1 cellular context compared by ENCODE assay signal in the genomic region with DNA sequence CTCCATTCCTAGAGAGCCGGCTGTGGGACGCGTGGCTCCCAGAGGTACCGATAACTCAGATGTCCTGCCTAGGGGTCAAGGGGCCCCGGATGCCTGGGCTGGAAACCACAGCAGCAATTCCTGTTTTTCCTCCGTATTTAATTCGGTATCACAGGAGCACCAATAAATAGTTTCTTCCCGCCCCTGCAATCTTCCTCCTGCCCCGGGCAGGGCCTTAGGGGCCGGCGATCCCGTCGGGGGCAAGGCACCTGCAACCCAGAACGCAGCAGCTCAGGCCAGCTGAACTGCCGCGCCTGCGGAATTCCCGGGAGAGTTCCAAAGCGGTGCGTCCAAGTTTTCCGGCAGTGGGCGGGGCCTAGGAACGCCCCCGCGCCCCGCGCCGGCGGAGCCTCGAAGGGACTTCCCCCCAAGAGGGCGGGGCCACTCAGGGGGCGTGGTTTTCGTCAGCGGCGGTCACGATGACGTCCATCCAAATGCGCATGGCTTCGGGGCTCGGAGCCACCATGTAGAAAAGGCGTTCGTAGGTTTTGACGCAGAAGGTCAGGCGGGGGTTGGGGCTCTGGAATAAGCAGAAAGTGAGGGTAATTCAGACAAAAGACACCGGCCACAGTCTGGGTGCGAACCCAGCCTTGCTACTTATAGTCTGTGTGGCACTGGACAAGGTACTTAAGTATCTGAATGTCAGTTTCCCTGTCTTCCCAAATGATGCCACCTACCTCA.
TF ChIP-seq lines count a peak whose summit lies in the region.

No MANE protein-coding gene starts in this region.

TF ChIP-seq in HCT116, 20 proteins besides CTCF, POLR2A, EP300 and RAD21 (continued from another document):
- TF ChIP-seq ELF1 (IDR thresholded peaks at IDR 0.05; ENCODE audit: borderline replicate concordance, low read depth) (no peak), POLR2AphosphoS5 (IDR thresholded peaks at IDR 0.05; ENCODE audit: low read depth, low read length) (peak; percentile 76), EZH2phosphoT487 (IDR thresholded peaks at IDR 0.05; ENCODE audit: borderline replicate concordance) (no peak), CBX3 (IDR thresholded peaks at IDR 0.05; ENCODE audit: low read depth) (peak; percentile 62; the same call in 1 of the 2 replicates), EGR1 (IDR thresholded peaks at IDR 0.05; ENCODE audit: low read depth) (peak; percentile 99), JUND (IDR thresholded peaks at IDR 0.05) (no peak), ZNF274 (IDR thresholded peaks at IDR 0.05; ENCODE audit: low read depth, low read length) (no peak), YY1 (IDR thresholded peaks at IDR 0.05; ENCODE audit: extremely low read depth, insufficient replicate concordance, low read depth, low read length) (peak; percentile 71)
